In genomic region chr16:65727534-65728137, GRCh38 we compare ENCODE assay signal across 24 cellular contexts.
"Had no signal": no experiment of that assay in that cellular context is flagged by ENCODE, and none has a peak within 500 bp of the region (broad histone marks: within the 10 kb centered on the region; RNA-seq: fewer than 3 reads in every experiment).

No MANE protein-coding gene starts in this region.

- H3K27ac Mint-ChIP-seq: activated B cell treated with CpG ODN at 0.5 μM for 24 hours; activated CD4-positive, alpha-beta memory T cell treated with anti-CD3 and anti-CD28 coated beads for 36 hours; activated naive CD8-positive, alpha-beta T cell; activated T-helper 1 cell treated with anti-CD3 and anti-CD28 coated beads, Interleukin-12 subunit alpha, Interleukin-12 subunit beta, Interleukin-2, Interleukin-4 antibody, amounts not matched to agents 30 ng/mL and 10 ng/mL and 1 ng/mL, durations not matched to agents 14 hours and 24 hours and 36 hours; effector memory CD8-positive, alpha-beta T cell; memory B cell; natural killer cell; stimulated activated naive CD8-positive, alpha-beta T cell treated with anti-CD3 and anti-CD28 coated beads, Interleukin-15, amount 100 ng/mL, for 72 hours; T-helper 2 cell treated with Interferon-gamma antibody and Interleukin-4, amounts not matched to agents 5 μg/mL and 100 μg/mL, for 36 hours had no signal

- H3K4me3 Mint-ChIP-seq: activated B cell treated with CpG ODN at 0.5 μM for 24 hours; activated CD4-positive, alpha-beta memory T cell treated with anti-CD3 and anti-CD28 coated beads for 36 hours; activated naive CD8-positive, alpha-beta T cell; activated T-helper 1 cell treated with anti-CD3 and anti-CD28 coated beads, Interleukin-12 subunit alpha, Interleukin-12 subunit beta, Interleukin-2, Interleukin-4 antibody, amounts not matched to agents 30 ng/mL and 10 ng/mL and 1 ng/mL, durations not matched to agents 14 hours and 24 hours and 36 hours; effector memory CD8-positive, alpha-beta T cell; memory B cell; natural killer cell; stimulated activated naive CD8-positive, alpha-beta T cell treated with anti-CD3 and anti-CD28 coated beads, Interleukin-15, amount 100 ng/mL, for 72 hours; T-helper 2 cell treated with Interferon-gamma antibody and Interleukin-4, amounts not matched to agents 5 μg/mL and 100 μg/mL, for 36 hours had no signal

- H3K4me3 ChIP-seq: cardiac muscle cell, right atrium auricular region, skin epidermis, suprapubic skin, upper lobe of left lung had no signal

- H3K27me3 ChIP-seq: cardiac muscle cell, right atrium auricular region, suprapubic skin, upper lobe of left lung had no signal

- H3K27me3 Mint-ChIP-seq: activated B cell treated with CpG ODN at 0.5 μM for 24 hours; activated CD4-positive, alpha-beta memory T cell treated with anti-CD3 and anti-CD28 coated beads for 36 hours; effector memory CD8-positive, alpha-beta T cell; memory B cell; stimulated activated naive CD8-positive, alpha-beta T cell treated with anti-CD3 and anti-CD28 coated beads, Interleukin-15, amount 100 ng/mL, for 72 hours had no signal

- DNase-seq: activated B cell treated with CpG ODN at 0.5 μM for 24 hours; activated CD4-positive, alpha-beta memory T cell treated with anti-CD3 and anti-CD28 coated beads for 36 hours; activated CD4-positive, alpha-beta T cell treated with anti-CD3 and anti-CD28 coated beads for 4 hours; activated gamma-delta T cell treated with Interleukin-2 at 50 U/mL for 16 hours; activated T-cell treated with anti-CD3 and anti-CD28 coated beads for 4 hours; dermis blood vessel endothelial cell; effector memory CD8-positive, alpha-beta T cell; foreskin fibroblast; kidney glomerular epithelial cell; left ventricle myocardium superior; natural killer cell; stimulated activated CD4-positive, alpha-beta T cell treated with anti-CD3 and anti-CD28 coated beads, Interleukin-15, amount 100 ng/mL, for 24 hours; stimulated activated CD4-positive, alpha-beta T cell treated with anti-CD3 and anti-CD28 coated beads, Interleukin-2, amount 100 ng/mL, for 48 hours; stimulated activated naive CD8-positive, alpha-beta T cell treated with anti-CD3 and anti-CD28 coated beads, Interleukin-15, amount 100 ng/mL, for 72 hours; upper lobe of left lung had no signal

- H3K4me1 Mint-ChIP-seq: activated B cell treated with CpG ODN at 0.5 μM for 24 hours; memory B cell; natural killer cell; stimulated activated naive CD8-positive, alpha-beta T cell treated with anti-CD3 and anti-CD28 coated beads, Interleukin-15, amount 100 ng/mL, for 72 hours had no signal

- H3K36me3 ChIP-seq: cardiac muscle cell, right atrium auricular region, suprapubic skin, upper lobe of left lung had no signal

- H3K36me3 Mint-ChIP-seq: activated CD4-positive, alpha-beta memory T cell treated with anti-CD3 and anti-CD28 coated beads for 36 hours; activated naive CD8-positive, alpha-beta T cell; memory B cell; natural killer cell had no signal

- ATAC-seq: effector memory CD8-positive, alpha-beta T cell; natural killer cell; stimulated activated naive CD8-positive, alpha-beta T cell treated with anti-CD3 and anti-CD28 coated beads, Interleukin-15, amount 100 ng/mL, for 72 hours had no signal

- H3K27ac ChIP-seq: cardiac muscle cell, epithelial cell of prostate, right atrium auricular region, suprapubic skin, upper lobe of left lung had no signal

- H3K9me3 ChIP-seq: suprapubic skin, upper lobe of left lung had no signal

- H3K9me3 Mint-ChIP-seq: activated T-helper 1 cell treated with anti-CD3 and anti-CD28 coated beads, Interleukin-12 subunit alpha, Interleukin-12 subunit beta, Interleukin-2, Interleukin-4 antibody, amounts not matched to agents 30 ng/mL and 10 ng/mL and 1 ng/mL, durations not matched to agents 14 hours and 24 hours and 36 hours; natural killer cell; stimulated activated naive CD8-positive, alpha-beta T cell treated with anti-CD3 and anti-CD28 coated beads, Interleukin-15, amount 100 ng/mL, for 72 hours; T-helper 2 cell treated with Interferon-gamma antibody and Interleukin-4, amounts not matched to agents 5 μg/mL and 100 μg/mL, for 36 hours had no signal
